22 cellular contexts compared by ENCODE assay signal in the genomic region with DNA sequence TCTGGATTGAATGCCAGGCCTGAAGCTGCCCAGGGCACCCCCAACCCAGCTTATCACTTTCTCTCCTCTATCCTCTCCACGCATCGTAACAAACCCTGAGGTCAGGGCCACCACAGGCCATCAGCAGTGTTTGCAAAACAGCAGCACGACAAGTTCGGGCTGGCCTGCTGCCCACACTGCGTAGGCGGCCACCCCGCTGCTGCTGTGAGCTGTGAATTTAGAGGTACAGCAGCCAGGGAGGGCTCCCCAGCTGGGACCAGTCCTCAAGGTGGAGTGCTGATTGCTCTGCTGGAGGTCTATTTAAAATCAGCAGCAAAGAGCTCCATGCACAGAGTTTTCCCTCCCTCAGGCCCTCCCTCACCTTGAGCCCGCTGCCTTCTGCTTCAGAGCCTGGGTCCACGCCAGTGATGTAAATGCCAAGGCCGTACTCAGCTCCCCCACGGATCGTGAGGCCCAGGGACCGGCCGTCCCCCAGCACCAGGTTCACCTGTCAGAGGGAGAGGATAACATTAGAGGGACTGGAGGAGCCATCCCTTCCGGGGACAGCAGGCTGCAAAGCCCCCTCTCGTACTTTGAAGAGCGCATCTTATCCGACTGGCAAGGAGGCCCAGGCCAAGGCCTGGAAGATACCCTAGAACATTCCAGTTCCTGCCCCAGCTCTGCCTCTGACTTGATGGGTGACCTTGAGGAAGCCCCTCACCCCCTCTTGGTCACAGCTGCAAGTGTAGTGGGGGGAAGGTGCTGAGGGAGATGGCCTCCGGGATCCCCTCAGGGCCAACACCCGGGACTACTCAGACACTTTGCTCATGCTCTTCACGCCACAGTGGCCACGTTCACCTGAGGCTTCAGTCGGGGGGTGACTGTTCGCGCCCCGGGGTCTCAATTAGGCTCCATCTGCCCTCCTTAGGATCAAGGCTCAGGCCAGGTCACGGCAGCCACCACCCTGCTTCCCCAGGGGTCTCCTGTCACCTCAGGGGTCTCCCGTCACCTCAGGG. TPM values are rescaled to one million over a fixed set of nuclear protein-coding genes. Genes with fewer than 3 reads are reported as not detected.
DNase-seq lines count a peak whose midpoint lies in the region; ATAC-seq, FAIRE-seq and TF ChIP-seq lines count a peak whose summit lies in the region.
"Had no signal": no experiment of that assay in that cellular context is flagged by ENCODE, and none has a peak within 500 bp of the region (broad histone marks: within the 10 kb centered on the region; RNA-seq: fewer than 3 reads in every experiment).

No MANE protein-coding gene starts in this region.

- DNase-seq in NCI-H2107 treated with DMSO at 0.1 percent for 48 hours (lab: John Stamatoyannopoulos, UW; ENCODE audit: unreplicated experiment) (peak; percentile 24), NCI-H2107 (lab: John Stamatoyannopoulos, UW) (no peak), NCI-H1417 (lab: John Stamatoyannopoulos, UW) (peak in 2 of 3 experiments; percentile 80 to 95), body of pancreas (peak; percentile 29 to 55 (median 42)), pancreas (peak in 3 of 6 donors; percentile 25 to 52 (median 35)), NCI-H187 treated with DMSO at 0.1 percent for 48 hours (lab: John Stamatoyannopoulos, UW) (no peak)
- DNase-seq in naive thymus-derived CD8-positive, alpha-beta T cell: no peak
- DNase-seq: activated naive CD8-positive, alpha-beta T cell treated with anti-CD3 and anti-CD28 coated beads for 36 hours; CD4-positive, alpha-beta memory T cell; dorsolateral prefrontal cortex; GDM1; glutamatergic neuron; kidney glomerular epithelial cell; NCI-H2029 treated with DMSO at 0.1 percent for 48 hours; NCI-H526 treated with DMSO at 0.1 percent for 48 hours; substantia nigra; WERI-Rb-1 had no signal

- TF ChIP-seq CTCF in body of pancreas (IDR thresholded peaks at IDR 0.05) (no peak), pancreas (IDR thresholded peaks at IDR 0.05) (no peak)

- H3K27me3 ChIP-seq in body of pancreas (no peaks in the 10 kb centered on the region), pancreas (no peaks in the 10 kb centered on the region)
- H3K27me3 ChIP-seq: dorsolateral prefrontal cortex had no signal

- 53 to 65% methylated on average over 22 to 28 of the region's 28 CpGs for WGBS in body of pancreas, 2 donors
- 62 to 66% methylated on average over 28 of the region's 28 CpGs for WGBS in pancreas, 2 donors

- ATAC-seq in body of pancreas (peak; percentile 66), pancreas (peak; percentile 55 to 83 (median 66)), HG03460 (IDR thresholded peaks at IDR 0.05; ENCODE audit: unreplicated experiment) (no peak)
- ATAC-seq in naive thymus-derived CD8-positive, alpha-beta T cell: no peak
- ATAC-seq: SK-N-SH treated with all-trans-retinoic acid at 6 μM for 48 hours had no signal

- H3K27ac ChIP-seq in body of pancreas (peak overlapping the region in 3 of 4 donors; percentile 10 to 54 (median 17)), pancreas (peak overlapping the region in 1 of 4 donors; percentile 26)
- H3K27ac ChIP-seq: KMS-11, WERI-Rb-1 had no signal

- peaks cover 0 to 4% (median 0%) of the 10 kb centered on the region in 9 donors for H3K9me3 Mint-ChIP-seq in naive thymus-derived CD8-positive, alpha-beta T cell
- H3K9me3 Mint-ChIP-seq: activated naive CD8-positive, alpha-beta T cell treated with anti-CD3 and anti-CD28 coated beads for 36 hours had no signal

- H3K4me1 Mint-ChIP-seq in naive thymus-derived CD8-positive, alpha-beta T cell: peaks cover 0 to 3% (median 1%) of the 10 kb centered on the region in 4 donors
- H3K4me1 Mint-ChIP-seq: CD4-positive, alpha-beta memory T cell had no signal

- peaks cover 0 to 4% (median 3%) of the 10 kb centered on the region in 3 donors for H3K36me3 Mint-ChIP-seq in naive thymus-derived CD8-positive, alpha-beta T cell
- H3K36me3 Mint-ChIP-seq: activated naive CD8-positive, alpha-beta T cell treated with anti-CD3 and anti-CD28 coated beads for 36 hours; CD4-positive, alpha-beta memory T cell had no signal

- intact Hi-C loops in body of pancreas (cut with DNase I): no loop called here
- intact Hi-C loops in pancreas (cut with DNase I): no loop called here

- peaks cover 0 to 3% (median 0%) of the 10 kb centered on the region in 5 donors for H3K27me3 Mint-ChIP-seq in naive thymus-derived CD8-positive, alpha-beta T cell
- H3K27me3 Mint-ChIP-seq: activated naive CD8-positive, alpha-beta T cell treated with anti-CD3 and anti-CD28 coated beads for 36 hours; CD4-positive, alpha-beta memory T cell had no signal

- POLR2A ChIA-PET in naive thymus-derived CD8-positive, alpha-beta T cell (lab: Charles Lee): no interaction called here

- no peak overlapping the region for H3K4me3 Mint-ChIP-seq in naive thymus-derived CD8-positive, alpha-beta T cell
- H3K4me3 Mint-ChIP-seq: activated naive CD8-positive, alpha-beta T cell treated with anti-CD3 and anti-CD28 coated beads for 36 hours had no signal

- FAIRE-seq in pancreas (lab: Jason Lieb, UNC): no peak
- FAIRE-seq: GM18507, HTR-8/SVneo had no signal

- H3K36me3 ChIP-seq in body of pancreas (replicated peaks in 1 of 2; ENCODE audit: insufficient read depth in 1 of 2, low read depth in 2 of 2): no peaks in the 10 kb centered on the region
- H3K36me3 ChIP-seq in pancreas: no peaks in the 10 kb centered on the region

- peak overlapping the region in 2 of 10 donors; percentile 53 to 74 for H3K27ac Mint-ChIP-seq in naive thymus-derived CD8-positive, alpha-beta T cell
- H3K27ac Mint-ChIP-seq: activated naive CD8-positive, alpha-beta T cell treated with anti-CD3 and anti-CD28 coated beads for 36 hours had no signal

- H3K9me3 ChIP-seq in body of pancreas (no peaks in the 10 kb centered on the region), pancreas (no peaks in the 10 kb centered on the region)

- no peak for TF ChIP-seq POLR2A in body of pancreas (IDR thresholded peaks at IDR 0.05)

- H3K4me3 ChIP-seq in body of pancreas (no peak overlapping the region), pancreas (no peak overlapping the region)
- H3K4me3 ChIP-seq: dorsolateral prefrontal cortex had no signal

- peaks cover 16% of the 10 kb centered on the region for H3K4me1 ChIP-seq in body of pancreas
- H3K4me1 ChIP-seq in pancreas: no peaks in the 10 kb centered on the region

RNA-seq across cellular contexts. Expression of a gene that starts 39.1 kb away (rescaled TPM):
- 10 to 100 TPM; 13.5 to 15.6 TPM for total RNA-seq in body of pancreas
- 10 to 100 TPM in 1 of 6 donors, 1 to 10 TPM in 5; 6.7 to 10.2 (median 7.8) TPM for total RNA-seq in pancreas
- polyA plus RNA-seq in pancreas: 10 to 100 TPM; 23.7 to 32.2 TPM
- total RNA-seq in naive thymus-derived CD8-positive, alpha-beta T cell: 1 to 10 TPM; 3.3 to 4.2 TPM
- under 1 TPM; 0.17 to 0.56 (median 0.43) TPM for polyA plus RNA-seq in naive thymus-derived CD8-positive, alpha-beta T cell

Comparison
In these comparisons a context has a peak if more than half of its experiments do, and no peak if none do; other contexts are left out.
1. DNase-seq: peak in NCI-H2107 treated with DMSO at 0.1 percent for 48 hours (single experiment), NCI-H1417 (2 of 3) and body of pancreas (4 of 4); none in NCI-H2107 (single experiment), NCI-H187 treated with DMSO at 0.1 percent for 48 hours (single experiment) and naive thymus-derived CD8-positive, alpha-beta T cell (0 of 10).
2. ATAC-seq: peak in body of pancreas (single experiment) and pancreas (4 of 4); none in HG03460 (single experiment) and naive thymus-derived CD8-positive, alpha-beta T cell (0 of 2).